Comparison of ENCODE assay signal across 22 cellular contexts in the genomic region with DNA sequence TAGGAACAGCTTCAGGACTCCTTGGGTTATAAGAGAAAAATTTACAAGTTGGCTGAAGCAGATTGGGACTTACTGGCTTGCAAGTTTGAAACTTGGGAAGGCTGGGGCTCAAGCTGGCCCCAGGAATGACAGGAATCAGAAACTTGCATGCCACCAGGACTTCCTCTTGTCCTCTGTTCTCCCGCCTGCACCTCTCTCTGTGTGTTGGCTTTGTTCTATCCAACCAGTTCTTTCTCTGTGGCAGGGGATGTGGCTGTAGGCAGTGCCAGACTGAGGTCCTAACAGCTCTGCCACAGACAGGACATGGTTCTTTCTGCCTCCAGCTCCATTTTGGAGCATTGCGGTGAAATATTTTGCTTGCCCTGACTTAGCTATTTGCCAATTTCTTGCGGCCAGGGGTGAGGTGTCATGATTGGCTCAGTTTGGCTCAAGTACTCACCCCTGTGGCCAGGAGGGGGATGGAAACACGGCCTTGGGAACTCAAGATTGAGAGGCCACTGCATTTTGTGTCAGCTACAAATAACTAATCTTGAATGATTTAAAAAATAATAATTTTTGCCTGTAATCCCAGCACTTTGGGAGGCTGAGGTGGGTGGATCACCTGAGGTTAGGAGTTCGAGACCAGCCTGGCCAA. TPM values are rescaled to one million over a fixed set of nuclear protein-coding genes. Genes with fewer than 3 reads are reported as not detected.
DNase-seq lines count a peak whose midpoint lies in the region; ATAC-seq, FAIRE-seq and TF ChIP-seq lines count a peak whose summit lies in the region.
"Had no signal": no experiment of that assay in that cellular context is flagged by ENCODE, and none has a peak within 500 bp of the region (broad histone marks: within the 10 kb centered on the region; RNA-seq: fewer than 3 reads in every experiment).

No MANE protein-coding gene starts in this region.

- H4K20me1 ChIP-seq in H1 (replicated peaks in 1 of 2; ENCODE audit: control insufficient read depth in 1 of 2, insufficient read depth in 2 of 2, low read length in 2 of 2) = no peaks in the 10 kb centered on the region
- no peaks in the 10 kb centered on the region for H4K20me1 ChIP-seq in HepG2 (ENCODE audit: insufficient read depth, low read length)
- H4K20me1 ChIP-seq: BLaER1 had no signal

- no peak for TF ChIP-seq POLR2A in H1 (IDR thresholded peaks at IDR 0.05; ENCODE audit: control extremely low read depth in 1 of 2, low read depth in 2 of 2, low read length in 2 of 2)
- no peak for TF ChIP-seq POLR2A in HepG2 (IDR thresholded peaks at IDR 0.05; ENCODE audit: insufficient read depth in 1 of 2, low read depth in 2 of 2, low read length in 2 of 2)

- no peak overlapping the region for H3K4me3 ChIP-seq in MG63
- no peak overlapping the region for H3K4me3 ChIP-seq in H1 (ENCODE audit: extremely low read depth in 1 of 4, insufficient read depth in 2 of 4, low read depth in 3 of 4, low read length in 4 of 4)
- no peak overlapping the region for H3K4me3 ChIP-seq in HepG2 (replicated peaks in 1 of 3; ENCODE audit: insufficient read depth in 1 of 3, low read depth in 2 of 3, low read length in 3 of 3)
- H3K4me3 ChIP-seq in small intestine (ENCODE audit: low read depth in 1 of 2, low read length in 2 of 2) = no peak overlapping the region
- H3K4me3 ChIP-seq: BLaER1, PC-9, SK-N-MC had no signal

- ATAC-seq in HepG2 (peak; percentile 44; the same call in 1 of the 3 replicates), HG02840 (IDR thresholded peaks at IDR 0.05; ENCODE audit: low FRiP score, unreplicated experiment) (no peak)

- no peaks in the 10 kb centered on the region for H3K27me3 ChIP-seq in MG63
- H3K27me3 ChIP-seq in H1 (replicated peaks in 1 of 4; ENCODE audit: control insufficient read depth in 3 of 4, extremely low read depth in 1 of 4, insufficient read depth in 3 of 4, low read length in 3 of 4) = no peaks in the 10 kb centered on the region
- no peaks in the 10 kb centered on the region for H3K27me3 ChIP-seq in HepG2 (ENCODE audit: control insufficient read depth in 1 of 2, insufficient read depth in 2 of 2, low read length in 2 of 2)
- H3K27me3 ChIP-seq in small intestine (ENCODE audit: control insufficient read depth in 2 of 2, insufficient read depth in 2 of 2, low read length in 2 of 2) = peaks cover 0 to 2% of the 10 kb centered on the region in 2 donors
- H3K27me3 ChIP-seq: BLaER1 had no signal

- TF ChIP-seq RAD21 in H1 (IDR thresholded peaks at IDR 0.05 in 1 of 2, conservative IDR thresholded peaks at IDR 0.05 in 1 of 2; ENCODE audit: low read depth in 2 of 2, low read length in 2 of 2) (peak; percentile 21 to 51; a peak in 3 of 4 replicates), HepG2 (CRISPR knock-in tag; IDR thresholded peaks at IDR 0.05) (no peak)

- peak; percentile 2 for DNase-seq in MG63
- no peak for DNase-seq in H1 (ENCODE audit: low read depth in 1 of 2, low spot score in 2 of 2)
- no peak for DNase-seq in HepG2 (ENCODE audit: low spot score)
- DNase-seq in HEK293T (ENCODE audit: extremely low spot score) = no peak
- DNase-seq in NCI-H187 treated with DMSO at 0.1 percent for 48 hours (lab: John Stamatoyannopoulos, UW) = no peak
- DNase-seq in small intestine = no peak
- DNase-seq: CD4-positive, alpha-beta T cell; COR-L47; DMS79; Kasumi-1; MM.1S; NCI-H1092; NCI-H1436; NCI-H1930; PC-9; RPMI8226; SHP77; SW 1271 had no signal

- peak overlapping the region; percentile 36; the same call in 1 of the 2 replicates for H3K18ac ChIP-seq in H1 (ENCODE audit: extremely low read depth, low read length)

- H3K4me1 ChIP-seq in H1 (replicated peaks in 1 of 4; ENCODE audit: control insufficient read depth in 3 of 4, insufficient read depth in 4 of 4, low read length in 3 of 4) = peaks cover 2 to 12% (median 4%) of the 10 kb centered on the region in 4 experiments; a peak in 3 of 7 replicates
- no peaks in the 10 kb centered on the region for H3K4me1 ChIP-seq in HepG2 (ENCODE audit: insufficient read depth, low read length)
- peaks cover 0 to 2% of the 10 kb centered on the region in 2 donors for H3K4me1 ChIP-seq in small intestine (ENCODE audit: control insufficient read depth in 2 of 2, insufficient read depth in 1 of 2, low read depth in 1 of 2, low read length in 1 of 2)
- H3K4me1 ChIP-seq: BLaER1 had no signal

- no peak overlapping the region for H2BK15ac ChIP-seq in H1 (ENCODE audit: low read length)

- no peak overlapping the region for H3K14ac ChIP-seq in H1 (ENCODE audit: insufficient read length)

- TF ChIP-seq CTCF in H1 (IDR thresholded peaks at IDR 0.05; ENCODE audit: control extremely low read depth in 1 of 3, insufficient read depth in 1 of 3, low read depth in 1 of 3, low read length in 3 of 3) = peak; percentile 10 to 50 (median 43); a peak in 3 of 4 replicates
- peak; percentile 33; the same call in 1 of the 2 replicates for TF ChIP-seq CTCF in HepG2 (CRISPR knock-in tag; IDR thresholded peaks at IDR 0.05)

- H3K79me2 ChIP-seq in H1 (ENCODE audit: control insufficient read depth in 1 of 2, insufficient read depth in 2 of 2, low read length in 2 of 2) = no peaks in the 10 kb centered on the region
- H3K79me2 ChIP-seq in HepG2 (ENCODE audit: insufficient read depth, low read length) = no peaks in the 10 kb centered on the region

- peak overlapping the region; percentile 2; the same call in 1 of the 2 replicates for H2BK5ac ChIP-seq in H1 (ENCODE audit: low read depth, low read length)

- no peak overlapping the region for H4K5ac ChIP-seq in H1 (ENCODE audit: insufficient read length, low read depth, low read length)

- H3K9me3 ChIP-seq in MG63 (no peaks in the 10 kb centered on the region), H1 (ENCODE audit: insufficient read depth in 2 of 2, low read depth in 1 of 2, low read length in 1 of 2) (peaks cover 4 to 8% of the 10 kb centered on the region in 2 experiments; a peak in 3 of 4 replicates), HepG2 (ENCODE audit: low read length) (no peaks in the 10 kb centered on the region), small intestine (ENCODE audit: control insufficient read depth, low read depth) (no peaks in the 10 kb centered on the region)
- H3K9me3 ChIP-seq: BLaER1 had no signal

- peak overlapping the region; percentile 82; the same call in 1 of the 2 replicates for H2BK12ac ChIP-seq in H1 (ENCODE audit: low read depth, low read length)

- POLR2A ChIA-PET in H1 (lab: Charles Lee; ENCODE audit: partially characterized antibody) = no interaction called here
- POLR2A ChIA-PET in HepG2 (lab: Yijun Ruan, JAX) = no interaction called here
- POLR2A ChIA-PET in HEK293T (lab: Yijun Ruan, JAX) = no interaction called here

- intact Hi-C loops in HepG2 (cut with micrococcal nuclease; ENCODE audit: unreplicated experiment) = loop anchor here (1.0 kb wide), 1 partner anchor 80 kb away; no protein-coding TSS in a partner anchor

- no peak for TF ChIP-seq EP300 in H1 (IDR thresholded peaks at IDR 0.05; ENCODE audit: borderline replicate concordance in 1 of 2, low read depth in 2 of 2, low read length in 2 of 2)
- no peak for TF ChIP-seq EP300 in HepG2 (IDR thresholded peaks at IDR 0.05; ENCODE audit: low read depth in 2 of 2, low read length in 2 of 2)
- TF ChIP-seq EP300 in HepG2 (CRISPR knock-in tag; IDR thresholded peaks at IDR 0.05; ENCODE audit: borderline replicate concordance) = no peak

- H3K27ac ChIP-seq in H1 (ENCODE audit: low read depth, low read length) (no peak overlapping the region), HepG2 (ENCODE audit: extremely low read length, insufficient read depth, low read length) (no peak overlapping the region), small intestine (ENCODE audit: low read depth in 1 of 2, low read length in 1 of 2) (no peak overlapping the region)
- H3K27ac ChIP-seq: BLaER1, PC-9, SK-N-MC had no signal

- no peaks in the 10 kb centered on the region for H3K23me2 ChIP-seq in H1 (ENCODE audit: low read depth, low read length)

- H3K4ac ChIP-seq in H1 (replicated peaks; ENCODE audit: insufficient read length, low read depth, low read length) = no peak overlapping the region

- WGBS in H1 (ENCODE audit: extremely low coverage in 1 of 2, insufficient coverage in 1 of 2, insufficient read length in 1 of 2, insufficient replicate concordance in 2 of 2, low coverage in 1 of 2, low lambda C conversion rate in 2 of 2, missing lambda C conversion rate in 1 of 2), 2 experiments = 89% methylated on average over 5 of the region's 5 CpGs; no CpG with 5 or more reads in 1 of the 2 experiments
- 56% methylated on average over 5 of the region's 5 CpGs for WGBS in HepG2 (ENCODE audit: low lambda C conversion rate)
- 88 to 91% (median 89%) methylated on average over 5 of the region's 5 CpGs for WGBS in small intestine, 3 donors

- FAIRE-seq in H1 (lab: Jason Lieb, UNC) (no peak), HepG2 (lab: Jason Lieb, UNC) (no peak), small intestine (lab: Jason Lieb, UNC) (no peak)
- FAIRE-seq: HTR-8/SVneo had no signal

- BruUV-seq in HepG2 (replicated peaks; lab: Mats Ljungman, UMichigan) = no TSS peak

- peak overlapping the region; percentile 78; the same call in 1 of the 2 replicates for H2AFZ ChIP-seq in H1 (ENCODE audit: low read length)
- H2AFZ ChIP-seq in HepG2 (ENCODE audit: low read length) = no peak overlapping the region
- H2AFZ ChIP-seq: PC-9 had no signal

- no peak overlapping the region for H3K56ac ChIP-seq in H1 (replicated peaks; ENCODE audit: insufficient read length, low read depth, low read length)

- H2BK120ac ChIP-seq in H1 (replicated peaks; ENCODE audit: low read depth, low read length) = no peak overlapping the region

- no peak overlapping the region for H2AK5ac ChIP-seq in H1 (ENCODE audit: low read depth, low read length)

- H4K91ac ChIP-seq in H1 (replicated peaks; ENCODE audit: insufficient read length, low read length) = no peak overlapping the region

- no peak overlapping the region for H3K9ac ChIP-seq in H1 (replicated peaks in 1 of 4; ENCODE audit: extremely low read depth in 1 of 4, low read depth in 3 of 4, low read length in 3 of 4)
- H3K9ac ChIP-seq in HepG2 (ENCODE audit: insufficient read depth, low read depth, low read length) = no peak overlapping the region
- H3K9ac ChIP-seq: BLaER1 had no signal

- no peaks in the 10 kb centered on the region for H3K79me1 ChIP-seq in H1 (ENCODE audit: low read depth, low read length)

- peak overlapping the region; percentile 80 for H2BK20ac ChIP-seq in H1 (ENCODE audit: low read length)

- no peak overlapping the region for H3K23ac ChIP-seq in H1 (ENCODE audit: insufficient read length)

- H3K4me2 ChIP-seq in H1 (ENCODE audit: insufficient read depth in 1 of 2, low read depth in 2 of 2, low read length in 2 of 2) (no peak overlapping the region), HepG2 (ENCODE audit: low read depth, low read length) (no peak overlapping the region)
- H3K4me2 ChIP-seq: BLaER1, PC-9 had no signal

- no peaks in the 10 kb centered on the region for H3K36me3 ChIP-seq in MG63
- H3K36me3 ChIP-seq in H1 (ENCODE audit: control insufficient read depth in 2 of 4, insufficient read depth in 4 of 4, low read length in 3 of 4) = no peaks in the 10 kb centered on the region
- no peaks in the 10 kb centered on the region for H3K36me3 ChIP-seq in HepG2 (replicated peaks in 1 of 2; ENCODE audit: control insufficient read depth in 1 of 2, insufficient read depth in 2 of 2, low read length in 2 of 2)
- H3K36me3 ChIP-seq in small intestine (ENCODE audit: control insufficient read depth in 2 of 2, insufficient read depth in 2 of 2, low read length in 2 of 2) = no peaks in the 10 kb centered on the region
- H3K36me3 ChIP-seq: BLaER1 had no signal

- in situ Hi-C loops in HepG2 (cut with HindIII; ENCODE audit: extremely low pct_ligation_motif_present, low pct_unique_long_range_greater_than_20kb) = no loop called here

- H4K8ac ChIP-seq in H1 (ENCODE audit: extremely low read depth, insufficient read depth, low read length) = no peak overlapping the region

- CTCF ChIA-PET in H1 (lab: Charles Lee; ENCODE audit: partially characterized antibody) (interaction anchor here (0.6 to 3.8 kb wide), 22 partner anchors 11 to 721 kb away, joined by 3 to 18 read pairs (median 4); no protein-coding TSS in a partner anchor), HepG2 (lab: Yijun Ruan, JAX; ENCODE audit: low intra/inter-chr PET ratio, low total read pairs) (no interaction called here), HEK293T (lab: Yijun Ruan, JAX) (interaction anchor here (0.6 kb wide), 1 partner anchor 10 kb away, joined by 5 read pairs; no protein-coding TSS in a partner anchor)

RNA-seq across cellular contexts. Expression of a gene that starts 48.9 kb away (rescaled TPM):
- 0.20 TPM in 1 of 2 replicates, not detected in the other for total RNA-seq in MG63 (2014; rRNA removed; shearing (Covaris generic); ENCODE audit: low replicate concordance)
- total RNA-seq in H1 (2021; fragmentation: NEBNext Ultra II Directional; extraction: Animal tissue kit (Norgen Biotek cat#: 25700)) = not detected in 2 replicates
- polyA plus RNA-seq in H1 (2011; rRNA removed) (not detected in 2 replicates), HepG2 (2011; rRNA removed) (not detected in 2 replicates), small intestine (100 to 1,000 TPM in 1 of 3 donors, 10 to 100 TPM in 2; 29.0 to 102 (median 85.4) TPM)
- polyA plus RNA-seq in H1 (2011; cell fraction: cytosol; rRNA removed) = not detected
- not detected for polyA plus RNA-seq in H1 (2011; cell fraction: nucleus; rRNA removed)
- polyA plus RNA-seq in H1 (2012, experiment 1 of 2) = 0.14 to 0.28 TPM in 2 of 4 replicates, not detected in the others
- not detected for polyA plus RNA-seq in H1 (2012, experiment 2 of 2)
- polyA plus RNA-seq in H1 (2013, experiment 1 of 2) = not detected
- polyA plus RNA-seq in H1 (2013, experiment 2 of 2) = not detected
- not detected in 2 replicates for polyA minus RNA-seq in H1 (2011; rRNA and poly(A)+ RNA removed)
- polyA minus RNA-seq in H1 (2011; cell fraction: cytosol; rRNA and poly(A)+ RNA removed) = not detected
- polyA minus RNA-seq in H1 (2011; cell fraction: nucleus; rRNA and poly(A)+ RNA removed) = not detected
- total RNA-seq in HepG2 (2016; rRNA removed; fragmentation: Illumina TruSeq; extraction: Trizol) = not detected in 2 replicates
- total RNA-seq in HepG2 (2016; cell fraction: cytosol; rRNA removed; fragmentation: Illumina TruSeq; extraction: Trizol; ENCODE audit: low read depth) = not detected in 2 replicates
- total RNA-seq in HepG2 (2016; cell fraction: insoluble cytoplasmic fraction; rRNA removed; fragmentation: Illumina TruSeq; extraction: Trizol) = not detected in 2 replicates
- not detected in 2 replicates for total RNA-seq in HepG2 (2016; cell fraction: membrane; rRNA removed; fragmentation: Illumina TruSeq; extraction: Trizol)
- total RNA-seq in HepG2 (2016; cell fraction: nucleus; rRNA removed; fragmentation: Illumina TruSeq; extraction: Trizol) = not detected in 2 replicates
- polyA plus RNA-seq in HepG2 (2011; cell fraction: cytosol; rRNA removed) = not detected in 2 replicates
- polyA plus RNA-seq in HepG2 (2011; cell fraction: nucleus; rRNA removed) = not detected in 2 replicates
- polyA plus RNA-seq in HepG2 (2012) = not detected in 2 replicates
- polyA plus RNA-seq in HepG2 (2016; cell fraction: cytosol; fragmentation: Illumina TruSeq; extraction: Trizol; ENCODE audit: low read depth) = not detected in 2 replicates
- polyA plus RNA-seq in HepG2 (2016; cell fraction: insoluble cytoplasmic fraction; fragmentation: Illumina TruSeq; extraction: Trizol; ENCODE audit: low read depth) = not detected in 2 replicates
- polyA plus RNA-seq in HepG2 (2016; cell fraction: membrane; fragmentation: Illumina TruSeq; extraction: Trizol; ENCODE audit: low read depth) = not detected in 2 replicates
- not detected in 2 replicates for polyA plus RNA-seq in HepG2 (2016; cell fraction: nucleus; fragmentation: Illumina TruSeq; extraction: Trizol; ENCODE audit: insufficient read depth, low read depth)
- polyA minus RNA-seq in HepG2 (2011; rRNA and poly(A)+ RNA removed; ENCODE audit: low replicate concordance) = not detected in 2 replicates
- polyA minus RNA-seq in HepG2 (2011; cell fraction: cytosol; rRNA and poly(A)+ RNA removed) = not detected in 2 replicates
- not detected in 2 replicates for polyA minus RNA-seq in HepG2 (2011; cell fraction: nucleus; rRNA and poly(A)+ RNA removed)
- total RNA-seq: CD4-positive, alpha-beta T cell; PC-9 had no signal
